11 cellular contexts compared by ENCODE assay signal in the genomic region with DNA sequence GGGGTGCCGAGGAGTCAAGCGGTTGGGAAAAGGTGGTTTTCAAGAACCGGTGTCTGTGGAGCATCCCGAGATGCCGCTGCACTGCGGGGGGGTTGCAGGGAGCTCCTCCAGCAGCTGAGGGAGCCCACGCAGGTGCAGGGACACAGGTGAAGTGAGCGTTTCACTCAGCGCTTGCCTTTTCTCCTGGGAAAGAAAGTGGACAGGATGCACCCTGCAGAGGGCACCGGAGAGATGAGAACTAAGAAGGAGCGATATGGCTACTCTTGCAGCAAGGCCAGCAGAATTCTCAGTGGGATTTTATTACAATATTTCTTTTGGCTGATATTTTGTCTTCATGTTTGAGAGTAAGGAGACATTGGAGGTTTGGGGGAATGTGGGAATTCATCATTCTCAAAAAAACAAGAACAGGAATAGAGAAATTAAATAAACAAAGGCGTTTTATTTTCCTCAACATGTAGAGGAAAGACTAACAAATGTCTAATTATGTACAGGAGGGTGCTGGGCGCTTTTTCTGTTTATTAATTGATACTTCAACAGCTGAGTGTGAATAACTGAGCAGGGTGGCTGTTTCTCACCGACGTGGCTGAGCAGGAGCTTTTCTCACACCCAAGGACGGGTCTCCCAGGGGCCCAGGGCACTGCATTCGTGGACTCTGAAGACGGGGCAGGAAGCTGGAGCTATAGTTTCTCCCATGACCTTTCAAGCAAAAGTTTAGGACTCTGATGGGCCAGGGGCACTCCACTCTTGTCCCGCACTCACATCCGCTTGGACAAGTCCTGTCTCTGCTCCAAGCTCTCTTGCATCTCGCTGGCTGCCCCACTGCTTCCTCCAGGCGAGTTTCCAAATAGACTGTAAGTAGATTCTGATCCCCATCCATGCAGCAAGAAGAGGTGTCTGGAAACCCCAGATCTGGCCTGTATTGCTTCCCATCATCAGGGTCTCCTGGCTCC.
DNase-seq lines count a peak whose midpoint lies in the region; ATAC-seq and TF ChIP-seq lines count a peak whose summit lies in the region.
"Had no signal": no experiment of that assay in that cellular context is flagged by ENCODE, and none has a peak within 500 bp of the region (broad histone marks: within the 10 kb centered on the region; RNA-seq: fewer than 3 reads in every experiment).

No MANE protein-coding gene starts in this region.

- H2AK5ac ChIP-seq in mesenchymal stem cell (ENCODE audit: low read length, severe bottlenecking), result no peak overlapping the region

- no peak overlapping the region for H4K91ac ChIP-seq in mesenchymal stem cell (ENCODE audit: low read length)

- H3K9me3 ChIP-seq in gastroesophageal sphincter (no peaks in the 10 kb centered on the region), osteoblast (ENCODE audit: low read depth, low read length) (no peaks in the 10 kb centered on the region), mesenchymal stem cell (ENCODE audit: control insufficient read depth, low read length) (no peaks in the 10 kb centered on the region)

- no peak overlapping the region for H2BK5ac ChIP-seq in mesenchymal stem cell (ENCODE audit: low read depth, low read length, poor library complexity, severe bottlenecking)

- no peak overlapping the region for H3K23ac ChIP-seq in mesenchymal stem cell (ENCODE audit: low read length in 2 of 2)

- 66 to 74% methylated on average over 15 to 21 of the region's 22 CpGs for WGBS in gastroesophageal sphincter (ENCODE audit: low coverage in 1 of 2), 2 donors
- WGBS in mesenchymal stem cell, result 78% methylated on average over 21 of the region's 22 CpGs

- peak overlapping the region in 1 of 4 donors; percentile 11 for H3K27ac ChIP-seq in gastroesophageal sphincter
- no peak overlapping the region for H3K27ac ChIP-seq in osteoblast (ENCODE audit: low read depth, low read length)
- H3K27ac ChIP-seq in mesenchymal stem cell (ENCODE audit: low read length, poor library complexity, severe bottlenecking), result no peak overlapping the region
- H3K27ac ChIP-seq: BLaER1, coronary artery had no signal

- H3K79me1 ChIP-seq in mesenchymal stem cell (replicated peaks; ENCODE audit: low read length, poor library complexity, severe bottlenecking), result no peaks in the 10 kb centered on the region

- H3K4ac ChIP-seq in mesenchymal stem cell (ENCODE audit: low read depth in 1 of 2, low read length in 2 of 2), result no peak overlapping the region

- no peak for TF ChIP-seq EP300 in gastroesophageal sphincter (IDR thresholded peaks at IDR 0.05)

- ATAC-seq in gastroesophageal sphincter (no peak), HG03460 (IDR thresholded peaks at IDR 0.05; ENCODE audit: unreplicated experiment) (no peak)
- ATAC-seq: natural killer cell treated with Interleukin-12 subunit alpha and Interleukin-12 subunit beta and Interleukin-15 and Interleukin-18, amount 100 ng/mL, for 72 hours had no signal

- H4K20me1 ChIP-seq in osteoblast (ENCODE audit: insufficient read depth, low read length), result no peaks in the 10 kb centered on the region
- H4K20me1 ChIP-seq: BLaER1 had no signal

- H3K36me3 ChIP-seq in gastroesophageal sphincter (peaks cover 0 to 5% of the 10 kb centered on the region in 2 donors), osteoblast (ENCODE audit: insufficient read depth, low read length) (no peaks in the 10 kb centered on the region), mesenchymal stem cell (ENCODE audit: control insufficient read depth in 1 of 2, insufficient read depth in 2 of 2, low read depth in 1 of 2, low read length in 2 of 2) (peaks cover 0 to 3% of the 10 kb centered on the region in 2 experiments)
- H3K36me3 ChIP-seq: BLaER1 had no signal

- no peak overlapping the region for H3K9ac ChIP-seq in mesenchymal stem cell (ENCODE audit: low read length)
- H3K9ac ChIP-seq: BLaER1 had no signal

- no peak overlapping the region for H4K8ac ChIP-seq in mesenchymal stem cell (ENCODE audit: low read length)

- no peak overlapping the region for H2BK120ac ChIP-seq in mesenchymal stem cell (ENCODE audit: low read depth, low read length)

- H3K4me1 ChIP-seq in gastroesophageal sphincter (peaks cover 0 to 40% (median 0%) of the 10 kb centered on the region in 3 donors), osteoblast (ENCODE audit: insufficient read depth, low read length) (no peaks in the 10 kb centered on the region), mesenchymal stem cell (ENCODE audit: control insufficient read depth, insufficient read depth, low read depth, low read length) (peaks cover 2% of the 10 kb centered on the region)

- peak in 3 of 4 experiments; percentile 41 to 44 (median 42) for TF ChIP-seq CTCF in gastroesophageal sphincter (IDR thresholded peaks at IDR 0.05)
- no peak for TF ChIP-seq CTCF in osteoblast (IDR thresholded peaks at IDR 0.05; ENCODE audit: extremely low read depth, low read depth, low read length)

- H3K14ac ChIP-seq in mesenchymal stem cell (ENCODE audit: low read length in 2 of 2), result no peak overlapping the region

- H2BK15ac ChIP-seq in mesenchymal stem cell (ENCODE audit: low read depth, poor library complexity, severe bottlenecking), result no peak overlapping the region

- H3K4me3 ChIP-seq in gastroesophageal sphincter, result no peak overlapping the region
- H3K4me3 ChIP-seq in osteoblast (ENCODE audit: insufficient read depth, low read length), result no peak overlapping the region
- H3K4me3 ChIP-seq in mesenchymal stem cell (ENCODE audit: insufficient read depth in 1 of 2, low read depth in 1 of 2, low read length in 2 of 2), result no peak overlapping the region
- H3K4me3 ChIP-seq: BLaER1, coronary artery had no signal

- no peaks in the 10 kb centered on the region for H3K27me3 ChIP-seq in gastroesophageal sphincter
- H3K27me3 ChIP-seq in osteoblast (ENCODE audit: insufficient read depth, low read length), result no peaks in the 10 kb centered on the region
- H3K27me3 ChIP-seq in mesenchymal stem cell (ENCODE audit: control insufficient read depth in 1 of 2, insufficient read depth in 1 of 2, low read length in 2 of 2), result no peaks in the 10 kb centered on the region
- H3K27me3 ChIP-seq: BLaER1 had no signal

- H2AFZ ChIP-seq in osteoblast (ENCODE audit: low read length), result no peak overlapping the region
- H2AFZ ChIP-seq in mesenchymal stem cell (ENCODE audit: low read depth, low read length), result no peak overlapping the region

- H3K18ac ChIP-seq in mesenchymal stem cell (ENCODE audit: low read depth in 1 of 2, low read length in 2 of 2), result no peak overlapping the region

- no peak for TF ChIP-seq POLR2A in gastroesophageal sphincter (IDR thresholded peaks at IDR 0.05)

- H3K79me2 ChIP-seq in osteoblast (ENCODE audit: insufficient read depth, low read length), result no peaks in the 10 kb centered on the region

- no peak overlapping the region for H3K4me2 ChIP-seq in osteoblast (ENCODE audit: insufficient read depth, low read length)
- no peak overlapping the region for H3K4me2 ChIP-seq in mesenchymal stem cell (ENCODE audit: low read length, poor library complexity, severe bottlenecking)
- H3K4me2 ChIP-seq: BLaER1 had no signal

- peak; percentile 12 for DNase-seq in COR-L47 (lab: John Stamatoyannopoulos, UW)
- DNase-seq in NCI-H146 treated with DMSO at 0.1 percent for 48 hours (lab: John Stamatoyannopoulos, UW; ENCODE audit: unreplicated experiment), result peak; percentile 23
- DNase-seq in osteoblast (ENCODE audit: insufficient read length, low spot score, missing footprints), result peak; percentile 61
- no peak for DNase-seq in HCEC 1CT
- no peak for DNase-seq in KG1 (lab: John Stamatoyannopoulos, UW)
- no peak for DNase-seq in mesenchymal stem cell

- H2BK12ac ChIP-seq in mesenchymal stem cell (ENCODE audit: low read length in 2 of 2), result no peak overlapping the region

Comparison
In these comparisons a context has a peak if more than half of its experiments do, and no peak if none do; other contexts are left out.
1. DNase-seq: peak in COR-L47 (single experiment), NCI-H146 treated with DMSO at 0.1 percent for 48 hours (single experiment) and osteoblast (single experiment); none in HCEC 1CT (single experiment), KG1 (single experiment) and mesenchymal stem cell (single experiment).